In the genomic region with DNA sequence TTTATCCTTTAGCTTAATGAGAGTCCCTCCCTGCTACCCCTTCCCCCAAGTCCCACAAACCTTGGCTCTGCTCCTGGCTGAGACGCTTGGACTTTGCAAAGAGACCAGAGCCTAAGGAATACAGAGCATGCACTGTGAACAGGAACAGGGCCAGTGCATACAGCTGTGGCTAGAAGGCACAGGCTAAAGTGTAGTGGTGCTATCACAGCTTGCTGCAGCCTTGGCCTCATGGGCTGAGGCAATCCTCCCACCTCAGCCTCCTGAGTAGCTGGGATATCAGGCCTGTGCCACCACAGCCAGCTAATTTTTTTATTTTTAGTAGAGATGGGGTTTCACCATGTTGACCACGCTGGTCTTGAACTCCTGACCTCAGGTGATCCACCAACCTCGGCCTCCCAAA, we compare ENCODE assay signal across 21 cellular contexts.
"Had no signal": no experiment of that assay in that cellular context is flagged by ENCODE, and none has a peak within 500 bp of the region (broad histone marks: within the 10 kb centered on the region; RNA-seq: fewer than 3 reads in every experiment).

No MANE protein-coding gene starts in this region.

- H3K9ac ChIP-seq: SK-N-SH had no signal

- H3K4me3 ChIP-seq: MG63 had no signal

- DNase-seq: Karpas-422, KG1, MG63, NCI-H1092, NCI-H1105 treated with DMSO at 0.1 percent for 48 hours, NCI-H1417 treated with DMSO at 0.1 percent for 48 hours, NCI-H146, NCI-H1694 treated with DMSO at 0.1 percent for 48 hours, NCI-H1930, NCI-H2081, NCI-H2107, NCI-H226, NCI-H446, NCI-H510A, NCI-H524 treated with DMSO at 0.1 percent for 48 hours, NCI-H69, NCI-H774, SHP77, SK-N-SH, SW 1271 had no signal

- H3K4me2 ChIP-seq: SK-N-SH had no signal

- H3K9me3 ChIP-seq: SK-N-SH had no signal

- H3K27ac ChIP-seq: RWPE1 had no signal

- H3K36me3 ChIP-seq: MG63 had no signal

- H3K27me3 ChIP-seq: MG63 had no signal
